38 cellular contexts compared by ENCODE assay signal in genomic region chr1:20240012-20240411, GRCh38. TPM values are rescaled to one million over a fixed set of nuclear protein-coding genes. Genes with fewer than 3 reads are reported as not detected.
"Had no signal": no experiment of that assay in that cellular context is flagged by ENCODE, and none has a peak within 500 bp of the region (broad histone marks: within the 10 kb centered on the region; RNA-seq: fewer than 3 reads in every experiment).

No MANE protein-coding gene starts in this region.

- DNase-seq: activated B cell treated with CpG ODN at 0.5 μM for 24 hours; activated CD4-positive, alpha-beta memory T cell treated with anti-CD3 and anti-CD28 coated beads, Interleukin-2, amount 10 ng/mL, durations not matched to agents 7 days and 5 days; activated CD4-positive, alpha-beta T cell treated with anti-CD3 and anti-CD28 coated beads for 4 hours; activated CD4-positive, alpha-beta T cell treated with anti-CD3 and anti-CD28 coated beads, Interleukin-2, amount 10 ng/mL, durations not matched to agents 24 days and 14 days; activated CD4-positive, alpha-beta T cell treated with anti-CD3 and anti-CD28 coated beads, Interleukin-2, amount 50 U/mL, for 48 hours; activated CD4-positive, CD25-positive, alpha-beta regulatory T cell treated with anti-CD3 and anti-CD28 coated beads, Interleukin-2, amount 50 U/mL, for 72 hours; activated CD8-positive, alpha-beta memory T cell treated with anti-CD3 and anti-CD28 coated beads for 24 hours; activated CD8-positive, alpha-beta memory T cell treated with anti-CD3 and anti-CD28 coated beads, Interleukin-2, amount 10 ng/mL, durations not matched to agents 7 days and 5 days; activated CD8-positive, alpha-beta memory T cell treated with anti-CD3 and anti-CD28 coated beads, Interleukin-2, amount 50 U/mL, for 48 hours; activated CD8-positive, alpha-beta T cell treated with anti-CD3 and anti-CD28 coated beads, Interleukin-2, amount 10 ng/mL, durations not matched to agents 7 days and 5 days; activated effector memory CD4-positive, alpha-beta T cell treated with Interleukin-2 at 50 U/mL for 16 hours; activated gamma-delta T cell; activated naive CD4-positive, alpha-beta T cell treated with anti-CD3 and anti-CD28 coated beads, Interleukin-2, amount 10 ng/mL, durations not matched to agents 7 days and 5 days; activated naive CD4-positive, alpha-beta T cell treated with Interleukin-2 at 50 U/mL for 16 hours; activated naive CD8-positive, alpha-beta T cell treated with anti-CD3 and anti-CD28 coated beads, Interleukin-2, amount 10 ng/mL, durations not matched to agents 7 days and 5 days; activated naive CD8-positive, alpha-beta T cell treated with anti-CD3 and anti-CD28 coated beads, Interleukin-2, amount 50 U/mL, for 24 hours; activated T-cell treated with anti-CD3 and anti-CD28 coated beads, Interleukin-2, amount 50 U/mL, for 24 hours; activated T-cell treated with anti-CD3 and anti-CD28 coated beads, Interleukin-2, amount 50 U/mL, for 48 hours; amygdala; aorta; body of pancreas; brain microvascular endothelial cell; caudate nucleus; cerebellar nuclear complex; T-helper 1 cell; T-helper 2 cell; T-helper 9 cell had no signal

- H3K27ac Mint-ChIP-seq: activated B cell treated with CpG ODN at 0.5 μM for 24 hours; activated CD4-positive, alpha-beta memory T cell treated with anti-CD3 and anti-CD28 coated beads, Interleukin-2, amount 10 ng/mL, durations not matched to agents 7 days and 5 days; activated CD4-positive, alpha-beta T cell treated with anti-CD3 and anti-CD28 coated beads, Interleukin-2, amount 10 ng/mL, durations not matched to agents 24 days and 14 days; activated CD8-positive, alpha-beta memory T cell treated with anti-CD3 and anti-CD28 coated beads, Interleukin-2, amount 10 ng/mL, durations not matched to agents 7 days and 5 days; activated CD8-positive, alpha-beta T cell treated with anti-CD3 and anti-CD28 coated beads, Interleukin-2, amount 10 ng/mL, durations not matched to agents 7 days and 5 days; activated naive CD4-positive, alpha-beta T cell treated with anti-CD3 and anti-CD28 coated beads, Interleukin-2, amount 10 ng/mL, durations not matched to agents 7 days and 5 days; activated naive CD4-positive, alpha-beta T cell treated with anti-CD3 and anti-CD28 coated beads, Interleukin-2, amount 50 U/mL, for 24 hours; activated naive CD8-positive, alpha-beta T cell; activated naive CD8-positive, alpha-beta T cell treated with anti-CD3 and anti-CD28 coated beads, Interleukin-2, amount 10 ng/mL, durations not matched to agents 7 days and 5 days; activated naive CD8-positive, alpha-beta T cell treated with anti-CD3 and anti-CD28 coated beads, Interleukin-2, amount 50 U/mL, for 24 hours; activated T-cell treated with anti-CD3 and anti-CD28 coated beads, Interleukin-2, amount 50 U/mL, for 24 hours; activated T-helper 2 cell treated with anti-CD3 and anti-CD28 coated beads, Interferon-gamma antibody, Interleukin-2, Interleukin-4, amounts not matched to agents 10 μg/mL and 5 μg/mL and 100 μg/mL, durations not matched to agents 14 hours and 24 hours and 36 hours; T-helper 1 cell treated with Interleukin-12 subunit alpha and Interleukin-12 subunit beta and Interleukin-4 antibody, amounts not matched to agents 30 μg/mL and 1 μg/mL, for 36 hours; T-helper 2 cell treated with Interferon-gamma antibody and Interleukin-4, amounts not matched to agents 5 μg/mL and 100 μg/mL, for 36 hours had no signal

- H3K27me3 ChIP-seq: body of pancreas, breast epithelium had no signal

- H3K9me3 Mint-ChIP-seq: activated B cell treated with CpG ODN at 0.5 μM for 24 hours; activated CD4-positive, alpha-beta memory T cell treated with anti-CD3 and anti-CD28 coated beads, Interleukin-2, amount 10 ng/mL, durations not matched to agents 7 days and 5 days; activated CD4-positive, alpha-beta T cell treated with anti-CD3 and anti-CD28 coated beads, Interleukin-2, amount 10 ng/mL, durations not matched to agents 24 days and 14 days; activated naive CD4-positive, alpha-beta T cell treated with anti-CD3 and anti-CD28 coated beads, Interleukin-2, amount 10 ng/mL, durations not matched to agents 7 days and 5 days; activated naive CD4-positive, alpha-beta T cell treated with anti-CD3 and anti-CD28 coated beads, Interleukin-2, amount 50 U/mL, for 24 hours; activated naive CD8-positive, alpha-beta T cell treated with anti-CD3 and anti-CD28 coated beads, Interleukin-2, amount 10 ng/mL, durations not matched to agents 7 days and 5 days; activated naive CD8-positive, alpha-beta T cell treated with anti-CD3 and anti-CD28 coated beads, Interleukin-2, amount 50 U/mL, for 24 hours; activated T-cell treated with anti-CD3 and anti-CD28 coated beads, Interleukin-2, amount 50 U/mL, for 24 hours; activated T-helper 2 cell treated with anti-CD3 and anti-CD28 coated beads, Interferon-gamma antibody, Interleukin-2, Interleukin-4, amounts not matched to agents 10 μg/mL and 5 μg/mL and 100 μg/mL, durations not matched to agents 14 hours and 24 hours and 36 hours; central memory CD8-positive, alpha-beta T cell; T-helper 1 cell treated with Interleukin-12 subunit alpha and Interleukin-12 subunit beta and Interleukin-4 antibody, amounts not matched to agents 30 μg/mL and 1 μg/mL, for 36 hours; T-helper 2 cell treated with Interferon-gamma antibody and Interleukin-4, amounts not matched to agents 5 μg/mL and 100 μg/mL, for 36 hours had no signal

- H3K36me3 ChIP-seq: brain microvascular endothelial cell, breast epithelium, cardiac muscle cell had no signal

- H3K4me1 Mint-ChIP-seq: activated B cell treated with CpG ODN at 0.5 μM for 24 hours; activated CD4-positive, alpha-beta memory T cell treated with anti-CD3 and anti-CD28 coated beads, Interleukin-2, amount 10 ng/mL, durations not matched to agents 7 days and 5 days; activated CD8-positive, alpha-beta memory T cell treated with anti-CD3 and anti-CD28 coated beads, Interleukin-2, amount 10 ng/mL, durations not matched to agents 7 days and 5 days; activated naive CD4-positive, alpha-beta T cell treated with anti-CD3 and anti-CD28 coated beads, Interleukin-2, amount 10 ng/mL, durations not matched to agents 7 days and 5 days; activated naive CD4-positive, alpha-beta T cell treated with anti-CD3 and anti-CD28 coated beads, Interleukin-2, amount 50 U/mL, for 24 hours; activated naive CD8-positive, alpha-beta T cell treated with anti-CD3 and anti-CD28 coated beads, Interleukin-2, amount 10 ng/mL, durations not matched to agents 7 days and 5 days; activated naive CD8-positive, alpha-beta T cell treated with anti-CD3 and anti-CD28 coated beads, Interleukin-2, amount 50 U/mL, for 24 hours; central memory CD8-positive, alpha-beta T cell had no signal

- FAIRE-seq: astrocyte, TTC549 had no signal

- ATAC-seq: activated CD8-positive, alpha-beta memory T cell treated with anti-CD3 and anti-CD28 coated beads, Interleukin-2, amount 10 ng/mL, durations not matched to agents 7 days and 5 days; activated CD8-positive, alpha-beta T cell treated with anti-CD3 and anti-CD28 coated beads, Interleukin-2, amount 10 ng/mL, durations not matched to agents 7 days and 5 days; activated naive CD8-positive, alpha-beta T cell treated with anti-CD3 and anti-CD28 coated beads, Interleukin-2, amount 50 U/mL, for 24 hours; body of pancreas had no signal

- H3K36me3 Mint-ChIP-seq: activated CD8-positive, alpha-beta memory T cell treated with anti-CD3 and anti-CD28 coated beads, Interleukin-2, amount 10 ng/mL, durations not matched to agents 7 days and 5 days; activated naive CD4-positive, alpha-beta T cell treated with anti-CD3 and anti-CD28 coated beads, Interleukin-2, amount 10 ng/mL, durations not matched to agents 7 days and 5 days; activated naive CD4-positive, alpha-beta T cell treated with anti-CD3 and anti-CD28 coated beads, Interleukin-2, amount 50 U/mL, for 24 hours; activated naive CD8-positive, alpha-beta T cell; activated naive CD8-positive, alpha-beta T cell treated with anti-CD3 and anti-CD28 coated beads, Interleukin-2, amount 10 ng/mL, durations not matched to agents 7 days and 5 days had no signal

- H3K4me3 Mint-ChIP-seq: activated B cell treated with CpG ODN at 0.5 μM for 24 hours; activated CD4-positive, alpha-beta memory T cell treated with anti-CD3 and anti-CD28 coated beads, Interleukin-2, amount 10 ng/mL, durations not matched to agents 7 days and 5 days; activated CD4-positive, alpha-beta T cell treated with anti-CD3 and anti-CD28 coated beads, Interleukin-2, amount 10 ng/mL, durations not matched to agents 24 days and 14 days; activated CD8-positive, alpha-beta memory T cell treated with anti-CD3 and anti-CD28 coated beads, Interleukin-2, amount 10 ng/mL, durations not matched to agents 7 days and 5 days; activated CD8-positive, alpha-beta T cell treated with anti-CD3 and anti-CD28 coated beads, Interleukin-2, amount 10 ng/mL, durations not matched to agents 7 days and 5 days; activated naive CD4-positive, alpha-beta T cell treated with anti-CD3 and anti-CD28 coated beads, Interleukin-2, amount 10 ng/mL, durations not matched to agents 7 days and 5 days; activated naive CD4-positive, alpha-beta T cell treated with anti-CD3 and anti-CD28 coated beads, Interleukin-2, amount 50 U/mL, for 24 hours; activated naive CD8-positive, alpha-beta T cell; activated naive CD8-positive, alpha-beta T cell treated with anti-CD3 and anti-CD28 coated beads, Interleukin-2, amount 10 ng/mL, durations not matched to agents 7 days and 5 days; activated naive CD8-positive, alpha-beta T cell treated with anti-CD3 and anti-CD28 coated beads, Interleukin-2, amount 50 U/mL, for 24 hours; activated T-cell treated with anti-CD3 and anti-CD28 coated beads, Interleukin-2, amount 50 U/mL, for 24 hours; central memory CD8-positive, alpha-beta T cell; T-helper 1 cell treated with Interleukin-12 subunit alpha and Interleukin-12 subunit beta and Interleukin-4 antibody, amounts not matched to agents 30 μg/mL and 1 μg/mL, for 36 hours; T-helper 2 cell treated with Interferon-gamma antibody and Interleukin-4, amounts not matched to agents 5 μg/mL and 100 μg/mL, for 36 hours had no signal

- H3K4me3 ChIP-seq: body of pancreas, breast epithelium, cardiac muscle cell had no signal

RNA-seq across cellular contexts. Expression of gene VWA5B1, which starts 50.7 kb away (rescaled TPM):
- total RNA-seq: activated B cell treated with CpG ODN at 0.5 μM for 24 hours; activated CD4-positive, alpha-beta memory T cell treated with anti-CD3 and anti-CD28 coated beads, Interleukin-2, amount 10 ng/mL, durations not matched to agents 7 days and 5 days; activated CD4-positive, alpha-beta T cell treated with anti-CD3 and anti-CD28 coated beads, Interleukin-2, amount 10 ng/mL, durations not matched to agents 24 days and 14 days; activated CD8-positive, alpha-beta memory T cell treated with anti-CD3 and anti-CD28 coated beads, Interleukin-2, amount 10 ng/mL, durations not matched to agents 7 days and 5 days; activated CD8-positive, alpha-beta T cell treated with anti-CD3 and anti-CD28 coated beads, Interleukin-2, amount 10 ng/mL, durations not matched to agents 7 days and 5 days; activated naive CD8-positive, alpha-beta T cell treated with anti-CD3 and anti-CD28 coated beads, Interleukin-2, amount 10 ng/mL, durations not matched to agents 7 days and 5 days; activated T-helper 2 cell treated with anti-CD3 and anti-CD28 coated beads, Interferon-gamma antibody, Interleukin-2, Interleukin-4, amounts not matched to agents 10 μg/mL and 5 μg/mL and 100 μg/mL, durations not matched to agents 14 hours and 24 hours and 36 hours; aorta; astrocyte; body of pancreas; chondrocyte had no signal

RNA-seq across cellular contexts. Expression of gene PLA2G2C, which starts 53.7 kb away (rescaled TPM):
- total RNA-seq: activated B cell treated with CpG ODN at 0.5 μM for 24 hours; activated CD8-positive, alpha-beta memory T cell treated with anti-CD3 and anti-CD28 coated beads, Interleukin-2, amount 10 ng/mL, durations not matched to agents 7 days and 5 days; activated CD8-positive, alpha-beta T cell treated with anti-CD3 and anti-CD28 coated beads, Interleukin-2, amount 10 ng/mL, durations not matched to agents 7 days and 5 days; activated naive CD8-positive, alpha-beta T cell treated with anti-CD3 and anti-CD28 coated beads, Interleukin-2, amount 10 ng/mL, durations not matched to agents 7 days and 5 days; astrocyte; body of pancreas; cardiac muscle cell; chondrocyte had no signal

RNA-seq across cellular contexts. Expression of gene UBXN10, which starts 54.1 kb away (rescaled TPM):
- total RNA-seq: chondrocyte had no signal
